Comparison of ENCODE assay signal across 38 cellular contexts in genomic region chr1:18574754-18575153, GRCh38. TPM values are rescaled to one million over a fixed set of nuclear protein-coding genes. Genes with fewer than 3 reads are reported as not detected.
"Had no signal": no experiment of that assay in that cellular context is flagged by ENCODE, and none has a peak within 500 bp of the region (broad histone marks: within the 10 kb centered on the region; RNA-seq: fewer than 3 reads in every experiment).

No MANE protein-coding gene starts in this region.

- H3K4me3 ChIP-seq: adrenal gland, ascending aorta, body of pancreas, breast epithelium, cardiac muscle cell had no signal

- H3K4me3 Mint-ChIP-seq: activated naive CD4-positive, alpha-beta T cell treated with anti-CD3 and anti-CD28 coated beads for 36 hours; activated naive CD4-positive, alpha-beta T cell treated with anti-CD3 and anti-CD28 coated beads, Interleukin-2, amount 10 ng/mL, durations not matched to agents 7 days and 5 days; activated naive CD4-positive, alpha-beta T cell treated with anti-CD3 and anti-CD28 coated beads, Interleukin-2, amount 50 U/mL, for 24 hours; activated naive CD8-positive, alpha-beta T cell; activated naive CD8-positive, alpha-beta T cell treated with anti-CD3 and anti-CD28 coated beads for 36 hours; activated naive CD8-positive, alpha-beta T cell treated with anti-CD3 and anti-CD28 coated beads, Interleukin-2, amount 10 ng/mL, durations not matched to agents 7 days and 5 days; activated naive CD8-positive, alpha-beta T cell treated with anti-CD3 and anti-CD28 coated beads, Interleukin-2, amount 50 U/mL, for 24 hours; activated T-cell treated with anti-CD3 and anti-CD28 coated beads, Interleukin-2, amount 50 U/mL, for 24 hours; activated T-cell treated with anti-CD3 and anti-CD28 coated beads, Interleukin-2, amount 50 U/mL, for 4 hours; activated T-cell treated with anti-CD3 and anti-CD28 coated beads, Interleukin-2, amount 50 U/mL, for 72 hours; activated T-helper 1 cell treated with anti-CD3 and anti-CD28 coated beads, Interleukin-12 subunit alpha, Interleukin-12 subunit beta, Interleukin-2, Interleukin-4 antibody, amounts not matched to agents 30 ng/mL and 10 ng/mL and 1 ng/mL, durations not matched to agents 14 hours and 24 hours and 36 hours; activated T-helper 17 cell treated with anti-CD3 and anti-CD28 coated beads, Interleukin-2, amount 50 U/mL, for 72 hours; brain; central memory CD8-positive, alpha-beta T cell had no signal

- H3K27me3 Mint-ChIP-seq: activated naive CD8-positive, alpha-beta T cell treated with anti-CD3 and anti-CD28 coated beads for 36 hours had no signal

- H3K27ac ChIP-seq: adrenal gland, ascending aorta, body of pancreas, brain microvascular endothelial cell, breast epithelium, cardiac muscle cell had no signal

- H3K4me1 Mint-ChIP-seq: activated naive CD4-positive, alpha-beta T cell treated with anti-CD3 and anti-CD28 coated beads, Interleukin-2, amount 10 ng/mL, durations not matched to agents 7 days and 5 days; activated naive CD4-positive, alpha-beta T cell treated with anti-CD3 and anti-CD28 coated beads, Interleukin-2, amount 50 U/mL, for 24 hours; activated naive CD8-positive, alpha-beta T cell treated with anti-CD3 and anti-CD28 coated beads for 36 hours; activated naive CD8-positive, alpha-beta T cell treated with anti-CD3 and anti-CD28 coated beads, Interleukin-2, amount 50 U/mL, for 24 hours; central memory CD8-positive, alpha-beta T cell had no signal

- H3K36me3 Mint-ChIP-seq: activated naive CD4-positive, alpha-beta T cell treated with anti-CD3 and anti-CD28 coated beads, Interleukin-2, amount 10 ng/mL, durations not matched to agents 7 days and 5 days; activated naive CD4-positive, alpha-beta T cell treated with anti-CD3 and anti-CD28 coated beads, Interleukin-2, amount 50 U/mL, for 24 hours; activated naive CD4-positive, alpha-beta T cell treated with anti-CD3 and anti-CD28 coated beads, Interleukin-2, amount 50 U/mL, for 72 hours; activated naive CD8-positive, alpha-beta T cell; activated naive CD8-positive, alpha-beta T cell treated with anti-CD3 and anti-CD28 coated beads for 36 hours; activated naive CD8-positive, alpha-beta T cell treated with anti-CD3 and anti-CD28 coated beads, Interleukin-2, amount 10 ng/mL, durations not matched to agents 7 days and 5 days; brain had no signal

- DNase-seq: activated effector memory CD4-positive, alpha-beta T cell treated with anti-CD3 and anti-CD28 coated beads, Interleukin-2, amount 50 U/mL, for 16 hours; activated effector memory CD4-positive, alpha-beta T cell treated with Interleukin-2 at 50 U/mL for 16 hours; activated gamma-delta T cell; activated gamma-delta T cell treated with Interleukin-2 at 50 U/mL for 16 hours; activated naive CD4-positive, alpha-beta T cell; activated naive CD4-positive, alpha-beta T cell treated with anti-CD3 and anti-CD28 coated beads for 36 hours; activated naive CD4-positive, alpha-beta T cell treated with anti-CD3 and anti-CD28 coated beads, Interleukin-2, amount 10 ng/mL, durations not matched to agents 7 days and 5 days; activated naive CD4-positive, alpha-beta T cell treated with anti-CD3 and anti-CD28 coated beads, Interleukin-2, amount 50 U/mL, for 16 hours; activated naive CD4-positive, alpha-beta T cell treated with Interleukin-2 at 50 U/mL for 16 hours; activated naive CD8-positive, alpha-beta T cell treated with anti-CD3 and anti-CD28 coated beads for 36 hours; activated naive CD8-positive, alpha-beta T cell treated with anti-CD3 and anti-CD28 coated beads, Interleukin-2, amount 10 ng/mL, durations not matched to agents 7 days and 5 days; activated naive CD8-positive, alpha-beta T cell treated with anti-CD3 and anti-CD28 coated beads, Interleukin-2, amount 50 U/mL, for 24 hours; activated T-cell treated with anti-CD3 and anti-CD28 coated beads for 4 hours; activated T-cell treated with anti-CD3 and anti-CD28 coated beads, Interleukin-2, amount 50 U/mL, for 1 hour; activated T-cell treated with anti-CD3 and anti-CD28 coated beads, Interleukin-2, amount 50 U/mL, for 24 hours; activated T-cell treated with anti-CD3 and anti-CD28 coated beads, Interleukin-2, amount 50 U/mL, for 4 hours; activated T-cell treated with anti-CD3 and anti-CD28 coated beads, Interleukin-2, amount 50 U/mL, for 48 hours; activated T-cell treated with anti-CD3 and anti-CD28 coated beads, Interleukin-2, amount 50 U/mL, for 72 hours; adrenal gland; amniotic stem cell; body of pancreas; brain microvascular endothelial cell; central memory CD4-positive, alpha-beta T cell had no signal

- H3K9me3 ChIP-seq: adrenal gland, ascending aorta, body of pancreas, breast epithelium had no signal

- H3K9me3 Mint-ChIP-seq: activated naive CD4-positive, alpha-beta T cell treated with anti-CD3 and anti-CD28 coated beads for 36 hours; activated naive CD4-positive, alpha-beta T cell treated with anti-CD3 and anti-CD28 coated beads, Interleukin-2, amount 10 ng/mL, durations not matched to agents 7 days and 5 days; activated naive CD4-positive, alpha-beta T cell treated with anti-CD3 and anti-CD28 coated beads, Interleukin-2, amount 50 U/mL, for 24 hours; activated naive CD4-positive, alpha-beta T cell treated with anti-CD3 and anti-CD28 coated beads, Interleukin-2, amount 50 U/mL, for 72 hours; activated naive CD8-positive, alpha-beta T cell treated with anti-CD3 and anti-CD28 coated beads for 36 hours; activated naive CD8-positive, alpha-beta T cell treated with anti-CD3 and anti-CD28 coated beads, Interleukin-2, amount 10 ng/mL, durations not matched to agents 7 days and 5 days; activated naive CD8-positive, alpha-beta T cell treated with anti-CD3 and anti-CD28 coated beads, Interleukin-2, amount 50 U/mL, for 24 hours; activated T-cell treated with anti-CD3 and anti-CD28 coated beads, Interleukin-2, amount 50 U/mL, for 24 hours; activated T-cell treated with anti-CD3 and anti-CD28 coated beads, Interleukin-2, amount 50 U/mL, for 4 hours; activated T-helper 1 cell treated with anti-CD3 and anti-CD28 coated beads, Interleukin-12 subunit alpha, Interleukin-12 subunit beta, Interleukin-2, Interleukin-4 antibody, amounts not matched to agents 30 ng/mL and 10 ng/mL and 1 ng/mL, durations not matched to agents 14 hours and 24 hours and 36 hours; activated T-helper 17 cell treated with anti-CD3 and anti-CD28 coated beads, Interleukin-2, amount 50 U/mL, for 72 hours; activated T-helper 2 cell treated with anti-CD3 and anti-CD28 coated beads, Interferon-gamma antibody, Interleukin-2, Interleukin-4, amounts not matched to agents 10 μg/mL and 5 μg/mL and 100 μg/mL, durations not matched to agents 14 hours and 24 hours and 36 hours; brain; central memory CD8-positive, alpha-beta T cell had no signal

- H3K27me3 ChIP-seq: ascending aorta, body of pancreas, brain microvascular endothelial cell, breast epithelium had no signal

- H3K36me3 ChIP-seq: adrenal gland, ascending aorta, brain microvascular endothelial cell, breast epithelium, cardiac muscle cell had no signal

- H3K27ac Mint-ChIP-seq: activated naive CD4-positive, alpha-beta T cell treated with anti-CD3 and anti-CD28 coated beads for 36 hours; activated naive CD4-positive, alpha-beta T cell treated with anti-CD3 and anti-CD28 coated beads, Interleukin-2, amount 10 ng/mL, durations not matched to agents 7 days and 5 days; activated naive CD4-positive, alpha-beta T cell treated with anti-CD3 and anti-CD28 coated beads, Interleukin-2, amount 50 U/mL, for 24 hours; activated naive CD4-positive, alpha-beta T cell treated with anti-CD3 and anti-CD28 coated beads, Interleukin-2, amount 50 U/mL, for 72 hours; activated naive CD8-positive, alpha-beta T cell; activated naive CD8-positive, alpha-beta T cell treated with anti-CD3 and anti-CD28 coated beads for 36 hours; activated naive CD8-positive, alpha-beta T cell treated with anti-CD3 and anti-CD28 coated beads, Interleukin-2, amount 10 ng/mL, durations not matched to agents 7 days and 5 days; activated naive CD8-positive, alpha-beta T cell treated with anti-CD3 and anti-CD28 coated beads, Interleukin-2, amount 50 U/mL, for 24 hours; activated T-cell treated with anti-CD3 and anti-CD28 coated beads, Interleukin-2, amount 50 U/mL, for 24 hours; activated T-cell treated with anti-CD3 and anti-CD28 coated beads, Interleukin-2, amount 50 U/mL, for 72 hours; activated T-helper 1 cell treated with anti-CD3 and anti-CD28 coated beads, Interleukin-12 subunit alpha, Interleukin-12 subunit beta, Interleukin-2, Interleukin-4 antibody, amounts not matched to agents 30 ng/mL and 10 ng/mL and 1 ng/mL, durations not matched to agents 14 hours and 24 hours and 36 hours; activated T-helper 17 cell treated with anti-CD3 and anti-CD28 coated beads, Interleukin-2, amount 50 U/mL, for 72 hours; activated T-helper 2 cell treated with anti-CD3 and anti-CD28 coated beads, Interferon-gamma antibody, Interleukin-2, Interleukin-4, amounts not matched to agents 10 μg/mL and 5 μg/mL and 100 μg/mL, durations not matched to agents 14 hours and 24 hours and 36 hours; brain had no signal

- H3K4me1 ChIP-seq: adrenal gland, ascending aorta, body of pancreas, breast epithelium had no signal

- ATAC-seq: activated naive CD8-positive, alpha-beta T cell treated with anti-CD3 and anti-CD28 coated beads, Interleukin-2, amount 50 U/mL, for 24 hours; activated T-cell treated with anti-CD3 and anti-CD28 coated beads, Interleukin-2, amount 50 U/mL, for 4 hours; activated T-cell treated with anti-CD3 and anti-CD28 coated beads, Interleukin-2, amount 50 U/mL, for 72 hours; activated T-helper 17 cell treated with anti-CD3 and anti-CD28 coated beads, Interleukin-2, amount 50 U/mL, for 72 hours; body of pancreas had no signal

RNA-seq across cellular contexts. Expression of gene PAX7, which starts 55.9 kb away (rescaled TPM):
- total RNA-seq: activated naive CD4-positive, alpha-beta T cell treated with anti-CD3 and anti-CD28 coated beads for 36 hours; activated naive CD4-positive, alpha-beta T cell treated with anti-CD3 and anti-CD28 coated beads, Interleukin-2, amount 50 U/mL, for 72 hours; activated naive CD8-positive, alpha-beta T cell treated with anti-CD3 and anti-CD28 coated beads for 36 hours; activated naive CD8-positive, alpha-beta T cell treated with anti-CD3 and anti-CD28 coated beads, Interleukin-2, amount 10 ng/mL, durations not matched to agents 7 days and 5 days; activated T-cell treated with anti-CD3 and anti-CD28 coated beads, Interleukin-2, amount 50 U/mL, for 4 hours; activated T-cell treated with anti-CD3 and anti-CD28 coated beads, Interleukin-2, amount 50 U/mL, for 72 hours; activated T-helper 1 cell treated with anti-CD3 and anti-CD28 coated beads, Interleukin-12 subunit alpha, Interleukin-12 subunit beta, Interleukin-2, Interleukin-4 antibody, amounts not matched to agents 30 ng/mL and 10 ng/mL and 1 ng/mL, durations not matched to agents 14 hours and 24 hours and 36 hours; activated T-helper 17 cell treated with anti-CD3 and anti-CD28 coated beads, Interleukin-2, amount 50 U/mL, for 72 hours; activated T-helper 2 cell treated with anti-CD3 and anti-CD28 coated beads, Interferon-gamma antibody, Interleukin-2, Interleukin-4, amounts not matched to agents 10 μg/mL and 5 μg/mL and 100 μg/mL, durations not matched to agents 14 hours and 24 hours and 36 hours; adrenal gland; ascending aorta; body of pancreas; breast epithelium; bronchial epithelial cell; cardiac muscle cell; cardiac septum; chondrocyte had no signal
- polyA plus RNA-seq: adipose tissue, adrenal gland, cardiac muscle cell had no signal
